ENCODE assay signal across 1 cellular context in the genomic region with DNA sequence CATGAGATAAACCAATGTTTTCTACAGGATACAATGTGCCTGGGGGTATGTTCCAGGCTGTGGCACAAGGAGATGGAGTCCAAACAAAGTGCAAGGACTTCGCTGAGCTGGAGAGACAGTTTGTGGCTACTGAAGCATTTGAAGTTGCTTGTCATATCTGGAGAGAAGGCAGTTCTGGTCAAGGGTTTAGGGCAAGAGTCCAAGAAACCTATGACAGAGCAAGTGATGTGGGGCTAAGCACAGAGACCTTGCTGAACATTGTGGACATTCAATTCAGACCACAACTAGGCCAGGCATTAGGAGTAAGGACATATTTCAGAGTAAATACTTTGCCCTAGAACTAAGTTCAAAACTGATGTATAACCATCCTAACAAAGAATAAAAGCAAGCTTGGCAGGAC.
TF ChIP-seq lines count a peak whose summit lies in the region.

No MANE protein-coding gene starts in this region.

TF ChIP-seq in H1, 55 proteins besides CTCF, POLR2A, EP300 and RAD21 (continued from another document):
- no peak for TF ChIP-seq HDAC2 (IDR thresholded peaks at IDR 0.05; ENCODE audit: borderline replicate concordance in 1 of 2, low read depth in 2 of 2, low read length in 2 of 2)
- TF ChIP-seq GTF2F1 (IDR thresholded peaks at IDR 0.05; ENCODE audit: borderline replicate concordance, low read depth, low read length), result no peak
- no peak for TF ChIP-seq TAF7 (optimal IDR thresholded peaks at IDR 0.05; ENCODE audit: borderline replicate concordance, low read depth, low read length)
- TF ChIP-seq NANOG (IDR thresholded peaks at IDR 0.05; ENCODE audit: insufficient read depth, low read depth, low read length, poor library complexity, severe bottlenecking), result no peak
- no peak for TF ChIP-seq PHF8 (conservative IDR thresholded peaks at IDR 0.05; ENCODE audit: low read depth, low read length)
- TF ChIP-seq SP4 (IDR thresholded peaks at IDR 0.05; ENCODE audit: low read length), result no peak
- TF ChIP-seq, protein P1, sequence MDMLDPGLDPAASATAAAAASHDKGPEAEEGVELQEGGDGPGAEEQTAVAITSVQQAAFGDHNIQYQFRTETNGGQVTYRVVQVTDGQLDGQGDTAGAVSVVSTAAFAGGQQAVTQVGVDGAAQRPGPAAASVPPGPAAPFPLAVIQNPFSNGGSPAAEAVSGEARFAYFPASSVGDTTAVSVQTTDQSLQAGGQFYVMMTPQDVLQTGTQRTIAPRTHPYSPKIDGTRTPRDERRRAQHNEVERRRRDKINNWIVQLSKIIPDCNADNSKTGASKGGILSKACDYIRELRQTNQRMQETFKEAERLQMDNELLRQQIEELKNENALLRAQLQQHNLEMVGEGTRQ (IDR thresholded peaks at IDR 0.05; ENCODE audit: low read length), result no peak
- TF ChIP-seq POLR2AphosphoS5 (IDR thresholded peaks at IDR 0.05; ENCODE audit: low read depth, low read length), result no peak
